Comparison of ENCODE assay signal across 8 cellular contexts in the genomic region with DNA sequence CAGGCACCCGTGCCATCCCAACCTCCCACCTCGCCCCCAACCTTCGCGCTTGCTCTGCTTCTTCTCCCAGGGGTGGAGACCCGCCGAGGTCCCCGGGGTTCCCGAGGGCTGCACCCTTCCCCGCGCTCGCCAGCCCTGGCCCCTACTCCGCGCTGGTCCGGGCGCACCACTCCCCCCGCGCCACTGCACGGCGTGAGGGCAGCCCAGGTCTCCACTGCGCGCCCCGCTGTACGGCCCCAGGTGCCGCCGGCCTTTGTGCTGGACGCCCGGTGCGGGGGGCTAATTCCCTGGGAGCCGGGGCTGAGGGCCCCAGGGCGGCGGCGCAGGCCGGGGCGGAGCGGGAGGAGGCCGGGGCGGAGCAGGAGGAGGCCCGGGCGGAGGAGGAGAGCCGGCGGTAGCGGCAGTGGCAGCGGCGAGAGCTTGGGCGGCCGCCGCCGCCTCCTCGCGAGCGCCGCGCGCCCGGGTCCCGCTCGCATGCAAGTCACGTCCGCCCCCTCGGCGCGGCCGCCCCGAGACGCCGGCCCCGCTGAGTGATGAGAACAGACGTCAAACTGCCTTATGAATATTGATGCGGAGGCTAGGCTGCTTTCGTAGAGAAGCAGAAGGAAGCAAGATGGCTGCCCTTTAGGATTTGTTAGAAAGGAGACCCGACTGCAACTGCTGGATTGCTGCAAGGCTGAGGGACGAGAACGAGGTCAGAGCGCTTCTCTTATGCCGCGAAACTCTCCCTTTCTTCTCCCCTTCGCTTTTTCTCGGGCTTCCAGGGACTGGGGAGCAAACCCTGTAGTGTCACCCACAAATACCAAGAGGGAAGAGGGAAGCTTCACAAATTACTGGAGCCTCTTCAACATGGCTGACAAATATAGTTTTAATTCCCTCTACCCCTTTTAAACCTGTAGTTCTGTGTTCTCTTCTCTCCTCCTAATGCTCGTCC. TPM values are rescaled to one million over a fixed set of nuclear protein-coding genes. Genes with fewer than 3 reads are reported as not detected.
DNase-seq lines count a peak whose midpoint lies in the region; TF ChIP-seq lines count a peak whose summit lies in the region.

TET2 (plus strand) TSS at position 591 of the 934 bp plus-strand sequence. CDS start 87,067 bp downstream, outside the sequence.

- H3K36me3 Mint-ChIP-seq in stimulated activated naive CD8-positive, alpha-beta T cell treated with anti-CD3 and anti-CD28 coated beads, Interleukin-15, Interleukin-2, amounts not matched to agents 100 ng/mL and 50 ng/mL, for 24 hours (ENCODE audit: low read depth): peaks cover 4% of the 10 kb centered on the region

- TF ChIP-seq RAD21 in neural cell (conservative IDR thresholded peaks at IDR 0.05): peak; percentile 55

- no peaks in the 10 kb centered on the region for H3K9me3 ChIP-seq in neural cell (ENCODE audit: low read length)

- no peaks in the 10 kb centered on the region for H3K27me3 Mint-ChIP-seq in stimulated activated naive CD8-positive, alpha-beta T cell treated with anti-CD3 and anti-CD28 coated beads, Interleukin-15, Interleukin-2, amounts not matched to agents 100 ng/mL and 50 ng/mL, for 24 hours

- no peaks in the 10 kb centered on the region for H4K20me1 ChIP-seq in neural cell (ENCODE audit: insufficient read depth)

- H3K4me2 ChIP-seq in neural cell (ENCODE audit: low read length): peak within 1 kb of the TSS; percentile 49

- H3K4me3 Mint-ChIP-seq in stimulated activated naive CD8-positive, alpha-beta T cell treated with anti-CD3 and anti-CD28 coated beads, Interleukin-15, Interleukin-2, amounts not matched to agents 100 ng/mL and 50 ng/mL, for 24 hours: peak within 1 kb of the TSS; percentile 90

- H3K9ac ChIP-seq in neural cell (ENCODE audit: low read length): peak within 1 kb of the TSS; percentile 99

- peak within 1 kb of the TSS; percentile 89 for H2AFZ ChIP-seq in neural cell (ENCODE audit: low read depth, low read length)

- TF ChIP-seq CTCF in fibroblast of villous mesenchyme (IDR thresholded peaks at IDR 0.05; ENCODE audit: insufficient read depth, low read depth, low read length) (no peak), neural cell (IDR thresholded peaks at IDR 0.05; ENCODE audit: poor library complexity, severe bottlenecking) (peak; percentile 39)

- H3K4me3 ChIP-seq in H7 (ENCODE audit: insufficient read depth, low read depth, low read length) (peak within 1 kb of the TSS; percentile 76), fibroblast of villous mesenchyme (ENCODE audit: low read depth, low read length) (peak within 1 kb of the TSS; percentile 92), neural cell (ENCODE audit: low read length) (peak within 1 kb of the TSS; percentile 92)

- H3F3A ChIP-seq in neural cell (ENCODE audit: insufficient read depth, low read length, poor library complexity, severe bottlenecking): no peaks in the 10 kb centered on the region

- H3K27me3 ChIP-seq in H7 (ENCODE audit: control insufficient read depth, insufficient read depth, low read length) (peaks cover 87% of the 10 kb centered on the region), neural cell (ENCODE audit: insufficient read depth, low read depth, low read length) (no peaks in the 10 kb centered on the region)

- peak within 1 kb of the TSS; percentile 99 for H3K27ac ChIP-seq in neural cell (ENCODE audit: low read length)

- peak within 1 kb of the TSS; percentile 99 for H3K27ac Mint-ChIP-seq in stimulated activated naive CD8-positive, alpha-beta T cell treated with anti-CD3 and anti-CD28 coated beads, Interleukin-15, Interleukin-2, amounts not matched to agents 100 ng/mL and 50 ng/mL, for 24 hours

- H3K9me2 ChIP-seq in neural cell (ENCODE audit: insufficient read depth, low read length): no peaks in the 10 kb centered on the region

- H3K36me3 ChIP-seq in H7 (replicated peaks; ENCODE audit: control insufficient read depth, insufficient read depth, low read length): no peaks in the 10 kb centered on the region
- H3K36me3 ChIP-seq in neural cell (ENCODE audit: insufficient read depth, low read length): no peaks in the 10 kb centered on the region

- H3K79me2 ChIP-seq in neural cell (replicated peaks; ENCODE audit: insufficient read depth, low read length): peaks cover 47% of the 10 kb centered on the region

- no peaks in the 10 kb centered on the region for H3K9me3 Mint-ChIP-seq in stimulated activated naive CD8-positive, alpha-beta T cell treated with anti-CD3 and anti-CD28 coated beads, Interleukin-15, Interleukin-2, amounts not matched to agents 100 ng/mL and 50 ng/mL, for 24 hours

- peak; percentile 78 for TF ChIP-seq EP300 in neural cell (conservative IDR thresholded peaks at IDR 0.05; ENCODE audit: poor library complexity, severe bottlenecking)

- DNase-seq in ELR (ENCODE audit: low read depth) (peak; percentile 83), H7 (peak; percentile 78), LoVo (ENCODE audit: low spot score) (peak; percentile 85), SIG-M5 (lab: John Stamatoyannopoulos, UW) (peak; percentile 28), activated gamma-delta T cell (lab: John Stamatoyannopoulos, UW) (peak; percentile 67), fibroblast of villous mesenchyme (ENCODE audit: low read depth) (peak; percentile 86)

- peaks cover 46% of the 10 kb centered on the region for H3K4me1 Mint-ChIP-seq in stimulated activated naive CD8-positive, alpha-beta T cell treated with anti-CD3 and anti-CD28 coated beads, Interleukin-15, Interleukin-2, amounts not matched to agents 100 ng/mL and 50 ng/mL, for 24 hours (ENCODE audit: low read depth)

TF ChIP-seq in neural cell, 6 proteins besides CTCF, POLR2A, EP300 and RAD21:
- no peak for TF ChIP-seq MXI1 (conservative IDR thresholded peaks at IDR 0.05; ENCODE audit: poor library complexity, severe bottlenecking)
- peak; percentile 89 for TF ChIP-seq POLR2AphosphoS5 (IDR thresholded peaks at IDR 0.05)
- peak; percentile 74 for TF ChIP-seq TAF1 (IDR thresholded peaks at IDR 0.05; ENCODE audit: low read depth)
- TF ChIP-seq, protein P1, sequence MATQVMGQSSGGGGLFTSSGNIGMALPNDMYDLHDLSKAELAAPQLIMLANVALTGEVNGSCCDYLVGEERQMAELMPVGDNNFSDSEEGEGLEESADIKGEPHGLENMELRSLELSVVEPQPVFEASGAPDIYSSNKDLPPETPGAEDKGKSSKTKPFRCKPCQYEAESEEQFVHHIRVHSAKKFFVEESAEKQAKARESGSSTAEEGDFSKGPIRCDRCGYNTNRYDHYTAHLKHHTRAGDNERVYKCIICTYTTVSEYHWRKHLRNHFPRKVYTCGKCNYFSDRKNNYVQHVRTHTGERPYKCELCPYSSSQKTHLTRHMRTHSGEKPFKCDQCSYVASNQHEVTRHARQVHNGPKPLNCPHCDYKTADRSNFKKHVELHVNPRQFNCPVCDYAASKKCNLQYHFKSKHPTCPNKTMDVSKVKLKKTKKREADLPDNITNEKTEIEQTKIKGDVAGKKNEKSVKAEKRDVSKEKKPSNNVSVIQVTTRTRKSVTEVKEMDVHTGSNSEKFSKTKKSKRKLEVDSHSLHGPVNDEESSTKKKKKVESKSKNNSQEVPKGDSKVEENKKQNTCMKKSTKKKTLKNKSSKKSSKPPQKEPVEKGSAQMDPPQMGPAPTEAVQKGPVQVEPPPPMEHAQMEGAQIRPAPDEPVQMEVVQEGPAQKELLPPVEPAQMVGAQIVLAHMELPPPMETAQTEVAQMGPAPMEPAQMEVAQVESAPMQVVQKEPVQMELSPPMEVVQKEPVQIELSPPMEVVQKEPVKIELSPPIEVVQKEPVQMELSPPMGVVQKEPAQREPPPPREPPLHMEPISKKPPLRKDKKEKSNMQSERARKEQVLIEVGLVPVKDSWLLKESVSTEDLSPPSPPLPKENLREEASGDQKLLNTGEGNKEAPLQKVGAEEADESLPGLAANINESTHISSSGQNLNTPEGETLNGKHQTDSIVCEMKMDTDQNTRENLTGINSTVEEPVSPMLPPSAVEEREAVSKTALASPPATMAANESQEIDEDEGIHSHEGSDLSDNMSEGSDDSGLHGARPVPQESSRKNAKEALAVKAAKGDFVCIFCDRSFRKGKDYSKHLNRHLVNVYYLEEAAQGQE (IDR thresholded peaks at IDR 0.05; ENCODE audit: borderline replicate concordance): peak; percentile 82
- no peak for TF ChIP-seq EZH2 (IDR thresholded peaks at IDR 0.05; ENCODE audit: borderline replicate concordance, insufficient read depth, low read length, poor library complexity, severe bottlenecking)
- TF ChIP-seq SMC3 (conservative IDR thresholded peaks at IDR 0.05; ENCODE audit: poor library complexity): peak; percentile 55

RNA-seq across cellular contexts. Expression of gene TET2, which starts in this region (rescaled TPM):
- total RNA-seq in H7 (2014; rRNA removed; shearing (Covaris generic)): 0.59 and 0.74 TPM in 2 replicates
- total RNA-seq in fibroblast of villous mesenchyme: 16.8 and 18.1 TPM in 2 replicates
- 27.1 TPM in 2 replicates for polyA plus RNA-seq in neural cell
- polyA minus RNA-seq in neural cell: 132 and 160 TPM in 2 replicates

Comparison
In these comparisons a context has a peak if more than half of its experiments do, and no peak if none do; other contexts are left out.
1. Peak in every context shown above with its lines: DNase-seq, H3K4me3 ChIP-seq and H3K27ac ChIP-seq.
2. RNA of gene TET2 (total RNA-seq): 16.8 to 18.1 TPM in fibroblast of villous mesenchyme; 0.59 to 0.74 TPM in H7; every median in the first group is over 10 times any median in the second.
3. Peak in DNase-seq and H3K4me3 ChIP-seq in H7; RNA of the gene not detected or under 1 TPM.
4. DNase-seq: peak in every context shown above with its lines; median percentile 86 in fibroblast of villous mesenchyme; 85 in LoVo; 83 in ELR; 78 in H7; 67 in activated gamma-delta T cell; 28 in SIG-M5.